In the genomic region with DNA sequence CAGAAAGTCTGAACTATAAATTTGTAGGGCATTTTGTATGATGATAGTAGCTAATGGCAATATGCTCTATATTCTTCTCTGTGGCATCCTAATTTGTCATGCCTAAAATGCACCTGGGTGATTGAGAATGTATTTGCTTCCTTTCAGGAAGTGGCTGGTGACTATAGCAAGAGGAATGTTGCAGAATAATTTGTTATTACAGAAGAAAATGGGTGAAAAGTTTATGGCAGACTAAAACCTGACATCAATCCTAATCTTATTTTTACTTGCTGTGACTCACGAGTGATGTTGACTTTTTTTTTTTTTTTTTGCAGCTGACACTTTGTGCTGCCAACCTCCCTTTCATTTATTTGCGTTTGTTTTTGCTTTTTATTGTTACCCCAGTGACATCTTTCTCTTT, we compare ENCODE assay signal across 17 cellular contexts.
DNase-seq lines count a peak whose midpoint lies in the region; ATAC-seq, FAIRE-seq and TF ChIP-seq lines count a peak whose summit lies in the region.
"Had no signal": no experiment of that assay in that cellular context is flagged by ENCODE, and none has a peak within 500 bp of the region (broad histone marks: within the 10 kb centered on the region; RNA-seq: fewer than 3 reads in every experiment).

No MANE protein-coding gene starts in this region.

- H3K4me2 ChIP-seq in endothelial cell of umbilical vein (ENCODE audit: insufficient read depth, low read length): peak overlapping the region; percentile 62

- no peaks in the 10 kb centered on the region for H3K9me1 ChIP-seq in endothelial cell of umbilical vein (replicated peaks; ENCODE audit: control insufficient read depth, extremely low read depth, insufficient read depth, low read length)

- H3K4me1 ChIP-seq in endothelial cell of umbilical vein (ENCODE audit: control insufficient read depth, extremely low read depth, insufficient read depth, low read length): peaks cover 10% of the 10 kb centered on the region
- no peaks in the 10 kb centered on the region for H3K4me1 ChIP-seq in esophagus squamous epithelium
- H3K4me1 ChIP-seq: pancreas, spleen had no signal

- ATAC-seq in HG03039 (IDR thresholded peaks at IDR 0.05; ENCODE audit: unreplicated experiment): no peak
- ATAC-seq: pancreas had no signal

- H3K27ac ChIP-seq in endothelial cell of umbilical vein (ENCODE audit: insufficient read depth, low read depth, low read length) (peak overlapping the region; percentile 69), esophagus squamous epithelium (no peak overlapping the region)
- H3K27ac ChIP-seq: C4-2B, pancreas, spleen had no signal

- no peaks in the 10 kb centered on the region for H4K20me1 ChIP-seq in endothelial cell of umbilical vein (replicated peaks; ENCODE audit: control insufficient read depth, extremely low read depth, insufficient read depth, low read length)

- no peak overlapping the region for H2AFZ ChIP-seq in endothelial cell of umbilical vein (ENCODE audit: low read depth, low read length)

- no peak for TF ChIP-seq CTCF in endothelial cell of umbilical vein (IDR thresholded peaks at IDR 0.05; ENCODE audit: extremely low read depth in 1 of 2, insufficient read depth in 1 of 2, low read depth in 1 of 2, low read length in 2 of 2)
- TF ChIP-seq CTCF in esophagus squamous epithelium (IDR thresholded peaks at IDR 0.05): no peak

- POLR2A ChIA-PET in endothelial cell of umbilical vein (lab: Charles Lee): no interaction called here

- intact Hi-C loops in endothelial cell of umbilical vein (cut with micrococcal nuclease) (loop anchor here (1.0 to 5.0 kb wide), 2 partner anchors 30 to 62 kb away; no protein-coding TSS in a partner anchor), esophagus squamous epithelium (cut with DNase I) (no loop called here), head of caudate nucleus (cut with DNase I) (no loop called here)

- BruUV-seq in endothelial cell of umbilical vein (replicated peaks; lab: Mats Ljungman, UMichigan): no TSS peak

- H3K36me3 ChIP-seq in endothelial cell of umbilical vein (ENCODE audit: control insufficient read depth in 2 of 2, extremely low read depth in 1 of 2, insufficient read depth in 2 of 2, low read length in 2 of 2) (no peaks in the 10 kb centered on the region), esophagus squamous epithelium (no peaks in the 10 kb centered on the region)
- H3K36me3 ChIP-seq: MG63, pancreas, spleen had no signal

- 13 to 20% methylated on average over 1 to 2 of the region's 2 CpGs for WGBS in esophagus squamous epithelium, 2 donors

- H3K9me3 ChIP-seq in endothelial cell of umbilical vein (replicated peaks; ENCODE audit: control insufficient read depth, insufficient read depth, low read length) (no peaks in the 10 kb centered on the region), esophagus squamous epithelium (no peaks in the 10 kb centered on the region)
- H3K9me3 ChIP-seq: MG63, pancreas, spleen had no signal

- dilution Hi-C loops in endothelial cell of umbilical vein (cut with MboI; ENCODE audit: extremely low pct_ligation_motif_present, low sequenced_read_pairs): no loop called here

- H3K4me3 ChIP-seq in endothelial cell of umbilical vein (replicated peaks in 1 of 3; ENCODE audit: insufficient read depth in 1 of 3, low read depth in 1 of 3, low read length in 3 of 3): no peak overlapping the region
- H3K4me3 ChIP-seq in esophagus squamous epithelium: no peak overlapping the region
- H3K4me3 ChIP-seq: MG63, pancreas, spleen had no signal

- no peaks in the 10 kb centered on the region for H3K27me3 ChIP-seq in endothelial cell of umbilical vein (ENCODE audit: control insufficient read depth in 2 of 2, insufficient read depth in 2 of 2, low read length in 2 of 2)
- H3K27me3 ChIP-seq in esophagus squamous epithelium: no peaks in the 10 kb centered on the region
- H3K27me3 ChIP-seq: MG63, pancreas had no signal

- peak; percentile 71 for DNase-seq in ELR (ENCODE audit: low read depth)
- peak; percentile 17 for DNase-seq in RKO (ENCODE audit: low spot score)
- DNase-seq in endothelial cell of umbilical vein (ENCODE audit: low read depth, low spot score): peak; percentile 71
- DNase-seq in non-pigmented ciliary epithelial cell (ENCODE audit: low read depth): peak; percentile 42
- DNase-seq in esophagus squamous epithelium (lab: John Stamatoyannopoulos, UW): no peak
- DNase-seq in MV-4-11 (lab: John Stamatoyannopoulos, UW): no peak
- DNase-seq in head of caudate nucleus: no peak
- DNase-seq: activated CD4-positive, alpha-beta T cell treated with anti-CD3 and anti-CD28 coated beads for 4 hours; activated CD8-positive, alpha-beta memory T cell treated with anti-CD3 and anti-CD28 coated beads, Interleukin-2, amount 50 U/mL, for 48 hours; activated naive CD4-positive, alpha-beta T cell treated with anti-CD3 and anti-CD28 coated beads for 36 hours; effector CD8-positive, alpha-beta T cell; MG63; pancreas; spleen had no signal

- H3K9ac ChIP-seq in endothelial cell of umbilical vein (replicated peaks; ENCODE audit: extremely low read depth, insufficient read depth, low read length): peak overlapping the region; percentile 57

- CTCF ChIA-PET in endothelial cell of umbilical vein (lab: Charles Lee): interaction anchor here (0.6 to 1.0 kb wide), 5 partner anchors 9 to 141 kb away, joined by 3 read pairs; a partner anchor contains a TSS

- no peak for TF ChIP-seq POLR2A in endothelial cell of umbilical vein (IDR thresholded peaks at IDR 0.05; ENCODE audit: low read depth, low read length)
- no peak for TF ChIP-seq POLR2A in esophagus squamous epithelium (IDR thresholded peaks at IDR 0.05)

- H3K79me2 ChIP-seq in endothelial cell of umbilical vein (ENCODE audit: control insufficient read depth, insufficient read depth, low read length): no peaks in the 10 kb centered on the region

- peak; percentile 92 for FAIRE-seq in endothelial cell of umbilical vein (lab: Jason Lieb, UNC)
- FAIRE-seq: GM12892, pancreas had no signal

TF ChIP-seq in endothelial cell of umbilical vein, 7 proteins besides CTCF, POLR2A, EP300 and RAD21:
- TF ChIP-seq, protein P1, sequence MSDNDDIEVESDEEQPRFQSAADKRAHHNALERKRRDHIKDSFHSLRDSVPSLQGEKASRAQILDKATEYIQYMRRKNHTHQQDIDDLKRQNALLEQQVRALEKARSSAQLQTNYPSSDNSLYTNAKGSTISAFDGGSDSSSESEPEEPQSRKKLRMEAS (IDR thresholded peaks at IDR 0.05; ENCODE audit: insufficient read depth, insufficient read length): no peak
- peak; percentile 73 for TF ChIP-seq FOS (IDR thresholded peaks at IDR 0.05; ENCODE audit: borderline replicate concordance, insufficient read depth, low read length)
- TF ChIP-seq POLR2AphosphoS5 (IDR thresholded peaks at IDR 0.05; ENCODE audit: insufficient read depth, low read depth, low read length): peak; percentile 45
- peak; percentile 69 for TF ChIP-seq JUN (IDR thresholded peaks at IDR 0.05; ENCODE audit: borderline replicate concordance, insufficient read depth, insufficient read length, low read depth)
- no peak for TF ChIP-seq EZH2 (IDR thresholded peaks at IDR 0.05; ENCODE audit: borderline replicate concordance, low read depth, low read length, severe bottlenecking)
- TF ChIP-seq MYC (IDR thresholded peaks at IDR 0.05; ENCODE audit: low read depth, low read length): no peak
- TF ChIP-seq GATA2 (IDR thresholded peaks at IDR 0.05; ENCODE audit: insufficient read depth, insufficient read length, low read depth, low read length): peak; percentile 20

Comparison
In these comparisons a context has a peak if more than half of its experiments do, and no peak if none do; other contexts are left out.
1. DNase-seq: peak in ELR (single experiment), RKO (single experiment), endothelial cell of umbilical vein (single experiment) and non-pigmented ciliary epithelial cell (single experiment); none in esophagus squamous epithelium (single experiment), MV-4-11 (single experiment) and head of caudate nucleus (0 of 42).